Comparison of ENCODE assay signal across 1 cellular context in genomic region chr19:14383556-14383897, GRCh38.
TF ChIP-seq lines count a peak whose summit lies in the region.

No MANE protein-coding gene starts in this region.

TF ChIP-seq in A549, 52 proteins besides CTCF, POLR2A, EP300 and RAD21 (continued from another document):
- TF ChIP-seq MAX (IDR thresholded peaks at IDR 0.05) (no peak), RFX5 (IDR thresholded peaks at IDR 0.05) (no peak), PHF8 (IDR thresholded peaks at IDR 0.05; ENCODE audit: borderline replicate concordance, low read depth) (no peak), NPAS2 (CRISPR knock-in tag; IDR thresholded peaks at IDR 0.05; ENCODE audit: borderline replicate concordance) (no peak), NR3C1 (IDR thresholded peaks at IDR 0.05) (no peak)
